In genomic region chr18:62088146-62088545, GRCh38 we compare ENCODE assay signal across 31 cellular contexts.
DNase-seq lines count a peak whose midpoint lies in the region; ATAC-seq, FAIRE-seq and TF ChIP-seq lines count a peak whose summit lies in the region.
"Had no signal": no experiment of that assay in that cellular context is flagged by ENCODE, and none has a peak within 500 bp of the region (broad histone marks: within the 10 kb centered on the region; RNA-seq: fewer than 3 reads in every experiment).

No MANE protein-coding gene starts in this region.

- intact Hi-C loops in naive thymus-derived CD4-positive, alpha-beta T cell (cut with micrococcal nuclease) = loop anchor here in 1 of 2 donors (5.0 to 10.0 kb wide), 2 partner anchors 53 to 111 kb away; no protein-coding TSS in a partner anchor

- POLR2A ChIA-PET in naive thymus-derived CD4-positive, alpha-beta T cell (lab: Charles Lee) = no interaction called here

- peak overlapping the region in 2 of 4 donors; percentile 2 to 14 for H3K4me3 Mint-ChIP-seq in CD4-positive, CD25-positive, alpha-beta regulatory T cell
- no peak overlapping the region for H3K4me3 Mint-ChIP-seq in astrocyte (ENCODE audit: unreplicated experiment)
- peak overlapping the region in 7 of 10 donors; percentile 25 to 67 (median 51) for H3K4me3 Mint-ChIP-seq in naive thymus-derived CD4-positive, alpha-beta T cell
- H3K4me3 Mint-ChIP-seq: activated CD4-positive, alpha-beta T cell treated with anti-CD3 and anti-CD28 coated beads for 36 hours; activated naive CD8-positive, alpha-beta T cell treated with anti-CD3 and anti-CD28 coated beads, Interleukin-2, amount 50 U/mL, for 24 hours; H9; IgD-negative memory B cell; nephron progenitor cell; T-helper 1 cell treated with Interleukin-12 subunit alpha and Interleukin-12 subunit beta and Interleukin-4 antibody, amounts not matched to agents 30 μg/mL and 1 μg/mL, for 36 hours had no signal

- H3K36me3 ChIP-seq in CD4-positive, CD25-positive, alpha-beta regulatory T cell (ENCODE audit: control insufficient read depth, insufficient read depth, low read length) = no peaks in the 10 kb centered on the region
- H3K36me3 ChIP-seq in astrocyte (ENCODE audit: insufficient read depth, low read length) (peaks cover 3% of the 10 kb centered on the region), SJCRH30 (no peaks in the 10 kb centered on the region)
- H3K36me3 ChIP-seq in naive thymus-derived CD4-positive, alpha-beta T cell (ENCODE audit: control insufficient read depth in 2 of 3, insufficient read depth in 3 of 3, low read length in 3 of 3) = no peaks in the 10 kb centered on the region
- H3K36me3 ChIP-seq: ovary had no signal

- no peak overlapping the region for H2AFZ ChIP-seq in astrocyte (ENCODE audit: low read depth, low read length)

- CTCF ChIA-PET in naive thymus-derived CD4-positive, alpha-beta T cell (lab: Charles Lee) = interaction anchor here (0.5 kb wide), 1 partner anchor 1709 kb away, joined by 3 read pairs; no protein-coding TSS in a partner anchor

- H3K27ac ChIP-seq in CD4-positive, CD25-positive, alpha-beta regulatory T cell (ENCODE audit: insufficient read depth, low read length, poor library complexity, severe bottlenecking) = no peak overlapping the region
- no peak overlapping the region for H3K27ac ChIP-seq in astrocyte (ENCODE audit: low read depth, low read length)
- H3K27ac ChIP-seq in naive thymus-derived CD4-positive, alpha-beta T cell (ENCODE audit: low read depth, low read length) = no peak overlapping the region
- no peak overlapping the region for H3K27ac ChIP-seq in SJCRH30
- H3K27ac ChIP-seq: C4-2B, dorsolateral prefrontal cortex, ovary had no signal

- no peak for FAIRE-seq in astrocyte (lab: Jason Lieb, UNC)
- no peak for FAIRE-seq in RCC 7860 (lab: Jason Lieb, UNC)

- no peak for TF ChIP-seq CTCF in astrocyte (IDR thresholded peaks at IDR 0.05; ENCODE audit: insufficient read depth, low read depth, low read length)

- no peaks in the 10 kb centered on the region for H3K27me3 Mint-ChIP-seq in CD4-positive, CD25-positive, alpha-beta regulatory T cell
- no peaks in the 10 kb centered on the region for H3K27me3 Mint-ChIP-seq in astrocyte (ENCODE audit: low read depth, unreplicated experiment)
- H3K27me3 Mint-ChIP-seq in naive thymus-derived CD4-positive, alpha-beta T cell = no peaks in the 10 kb centered on the region
- H3K27me3 Mint-ChIP-seq: activated CD4-positive, alpha-beta T cell treated with anti-CD3 and anti-CD28 coated beads for 36 hours; activated naive CD8-positive, alpha-beta T cell treated with anti-CD3 and anti-CD28 coated beads, Interleukin-2, amount 50 U/mL, for 24 hours; IgD-negative memory B cell had no signal

- no peaks in the 10 kb centered on the region for H3K9me3 ChIP-seq in CD4-positive, CD25-positive, alpha-beta regulatory T cell (ENCODE audit: control insufficient read depth in 2 of 2, low read length in 2 of 2)
- H3K9me3 ChIP-seq in astrocyte (ENCODE audit: insufficient read depth, low read depth, low read length) (no peaks in the 10 kb centered on the region), SJCRH30 (replicated peaks) (no peaks in the 10 kb centered on the region)
- H3K9me3 ChIP-seq in naive thymus-derived CD4-positive, alpha-beta T cell (ENCODE audit: control insufficient read depth in 2 of 3, low read length in 3 of 3) = no peaks in the 10 kb centered on the region
- H3K9me3 ChIP-seq: ovary had no signal

- H3K27ac Mint-ChIP-seq in CD4-positive, CD25-positive, alpha-beta regulatory T cell = peak overlapping the region in 1 of 3 donors; percentile 8
- H3K27ac Mint-ChIP-seq in astrocyte (ENCODE audit: unreplicated experiment) = no peak overlapping the region
- H3K27ac Mint-ChIP-seq in naive thymus-derived CD4-positive, alpha-beta T cell = peak overlapping the region in 4 of 9 donors; percentile 5 to 30 (median 20)
- H3K27ac Mint-ChIP-seq: activated CD4-positive, alpha-beta T cell treated with anti-CD3 and anti-CD28 coated beads for 36 hours; activated naive CD8-positive, alpha-beta T cell treated with anti-CD3 and anti-CD28 coated beads, Interleukin-2, amount 50 U/mL, for 24 hours; H9; IgD-negative memory B cell; nephron progenitor cell; T-helper 1 cell treated with Interleukin-12 subunit alpha and Interleukin-12 subunit beta and Interleukin-4 antibody, amounts not matched to agents 30 μg/mL and 1 μg/mL, for 36 hours had no signal

- no peaks in the 10 kb centered on the region for H3K27me3 ChIP-seq in CD4-positive, CD25-positive, alpha-beta regulatory T cell (ENCODE audit: control insufficient read depth, insufficient read depth, low read length)
- H3K27me3 ChIP-seq in astrocyte (ENCODE audit: insufficient read depth, low read length) (no peaks in the 10 kb centered on the region), SJCRH30 (no peaks in the 10 kb centered on the region)
- no peaks in the 10 kb centered on the region for H3K27me3 ChIP-seq in naive thymus-derived CD4-positive, alpha-beta T cell (ENCODE audit: control insufficient read depth in 2 of 2, insufficient read depth in 2 of 2, low read length in 2 of 2)
- H3K27me3 ChIP-seq: dorsolateral prefrontal cortex, ovary had no signal

- peaks cover 15% of the 10 kb centered on the region for H3K36me3 Mint-ChIP-seq in CD4-positive, CD25-positive, alpha-beta regulatory T cell
- peaks cover 4% of the 10 kb centered on the region for H3K36me3 Mint-ChIP-seq in astrocyte (ENCODE audit: low read depth, unreplicated experiment)
- H3K36me3 Mint-ChIP-seq in naive thymus-derived CD4-positive, alpha-beta T cell = peaks cover 0 to 21% (median 19%) of the 10 kb centered on the region in 5 donors

- H4K20me1 ChIP-seq in astrocyte (ENCODE audit: insufficient read depth, low read length) = no peaks in the 10 kb centered on the region

- H3K4me3 ChIP-seq in CD4-positive, CD25-positive, alpha-beta regulatory T cell (ENCODE audit: low read depth, low read length) = peak overlapping the region; percentile 49
- no peak overlapping the region for H3K4me3 ChIP-seq in Jurkat, Clone E6-1 (ENCODE audit: low read length)
- no peak overlapping the region for H3K4me3 ChIP-seq in astrocyte (ENCODE audit: insufficient read depth, low read depth, low read length)
- H3K4me3 ChIP-seq in naive thymus-derived CD4-positive, alpha-beta T cell (ENCODE audit: low read length) = no peak overlapping the region
- H3K4me3 ChIP-seq in SJCRH30 = no peak overlapping the region
- H3K4me3 ChIP-seq: dorsolateral prefrontal cortex, ovary, smooth muscle cell had no signal

- H3K4me2 ChIP-seq in astrocyte (ENCODE audit: low read length) = no peak overlapping the region
- H3K4me2 ChIP-seq: smooth muscle cell had no signal

- peaks cover 16 to 48% (median 27%) of the 10 kb centered on the region in 4 donors for H3K4me1 Mint-ChIP-seq in CD4-positive, CD25-positive, alpha-beta regulatory T cell
- H3K4me1 Mint-ChIP-seq in astrocyte (ENCODE audit: low read depth, unreplicated experiment) = peaks cover 2% of the 10 kb centered on the region
- peaks cover 7 to 48% (median 36%) of the 10 kb centered on the region in 7 donors for H3K4me1 Mint-ChIP-seq in naive thymus-derived CD4-positive, alpha-beta T cell
- H3K4me1 Mint-ChIP-seq: IgD-negative memory B cell, nephron progenitor cell had no signal

- H3K79me2 ChIP-seq in astrocyte (ENCODE audit: insufficient read depth, low read length) = no peaks in the 10 kb centered on the region

- ATAC-seq in CD4-positive, CD25-positive, alpha-beta regulatory T cell (ENCODE audit: low read depth in 2 of 2) = peak; percentile 40 to 52
- ATAC-seq in naive thymus-derived CD4-positive, alpha-beta T cell = peak; percentile 80
- no peak for ATAC-seq in HG03354 (IDR thresholded peaks at IDR 0.05; ENCODE audit: poor library complexity, severe bottlenecking, unreplicated experiment)
- ATAC-seq: activated CD4-positive, alpha-beta T cell treated with anti-CD3 and anti-CD28 coated beads for 36 hours; activated naive CD8-positive, alpha-beta T cell treated with anti-CD3 and anti-CD28 coated beads, Interleukin-2, amount 50 U/mL, for 24 hours; left ventricle myocardium superior had no signal

- peak in 2 of 3 donors; percentile 42 to 62 for DNase-seq in CD4-positive, CD25-positive, alpha-beta regulatory T cell
- peak; percentile 72 for DNase-seq in Jurkat, Clone E6-1 (ENCODE audit: low read depth, low spot score)
- DNase-seq in astrocyte (ENCODE audit: low read depth) = peak; percentile 10
- DNase-seq in naive thymus-derived CD4-positive, alpha-beta T cell = peak in 7 of 9 donors; percentile 33 to 74 (median 61)
- DNase-seq in NCI-H446 (lab: John Stamatoyannopoulos, UW) = no peak
- no peak for DNase-seq in RCC 7860 (ENCODE audit: low spot score)
- DNase-seq in SJCRH30 = no peak
- DNase-seq: activated CD4-positive, alpha-beta T cell treated with anti-CD3 and anti-CD28 coated beads for 36 hours; activated gamma-delta T cell treated with Interleukin-2 at 50 U/mL for 16 hours; activated naive CD8-positive, alpha-beta T cell treated with anti-CD3 and anti-CD28 coated beads, Interleukin-2, amount 50 U/mL, for 24 hours; activated T-cell treated with anti-CD3 and anti-CD28 coated beads, Interleukin-2, amount 50 U/mL, for 1 hour; cerebellar nuclear complex; dorsolateral prefrontal cortex; glutamatergic neuron; H9; islet precursor cell; left ventricle myocardium superior; NCI-H1417; NCI-H2081; NCI-H446 treated with DMSO at 0.1 percent for 48 hours; NCI-H82; nephron progenitor cell; ovary; retina; stimulated activated CD4-positive, alpha-beta T cell treated with anti-CD3 and anti-CD28 coated beads, Interleukin-2, amount 100 ng/mL, for 24 hours; trophoblast cell had no signal

- no peaks in the 10 kb centered on the region for H3K9me3 Mint-ChIP-seq in CD4-positive, CD25-positive, alpha-beta regulatory T cell
- no peaks in the 10 kb centered on the region for H3K9me3 Mint-ChIP-seq in astrocyte (ENCODE audit: unreplicated experiment)
- peaks cover 0 to 1% (median 0%) of the 10 kb centered on the region in 11 donors for H3K9me3 Mint-ChIP-seq in naive thymus-derived CD4-positive, alpha-beta T cell
- H3K9me3 Mint-ChIP-seq: activated naive CD8-positive, alpha-beta T cell treated with anti-CD3 and anti-CD28 coated beads, Interleukin-2, amount 50 U/mL, for 24 hours; H9; IgD-negative memory B cell; nephron progenitor cell; T-helper 1 cell treated with Interleukin-12 subunit alpha and Interleukin-12 subunit beta and Interleukin-4 antibody, amounts not matched to agents 30 μg/mL and 1 μg/mL, for 36 hours had no signal

- peaks cover 11% of the 10 kb centered on the region for H3K4me1 ChIP-seq in CD4-positive, CD25-positive, alpha-beta regulatory T cell (ENCODE audit: control insufficient read depth, insufficient read depth, low read length, poor library complexity, severe bottlenecking)
- H3K4me1 ChIP-seq in astrocyte (ENCODE audit: insufficient read depth, low read length) (no peaks in the 10 kb centered on the region), SJCRH30 (no peaks in the 10 kb centered on the region)
- peaks cover 0 to 18% of the 10 kb centered on the region in 2 donors for H3K4me1 ChIP-seq in naive thymus-derived CD4-positive, alpha-beta T cell (ENCODE audit: control insufficient read depth in 2 of 2, insufficient read depth in 2 of 2, low read length in 2 of 2)

- H3K9ac ChIP-seq in astrocyte (ENCODE audit: low read length) = no peak overlapping the region

Comparison
In these comparisons a context has a peak if more than half of its experiments do, and no peak if none do; other contexts are left out.
1. DNase-seq: peak in CD4-positive, CD25-positive, alpha-beta regulatory T cell (2 of 3), Jurkat, Clone E6-1 (single experiment), astrocyte (single experiment) and naive thymus-derived CD4-positive, alpha-beta T cell (7 of 9); none in NCI-H446 (0 of 2), RCC 7860 (single experiment) and SJCRH30 (0 of 2).